In genomic region chr1:47579809-47580208, GRCh38 we compare ENCODE assay signal across 21 cellular contexts.
"Had no signal": no experiment of that assay in that cellular context is flagged by ENCODE, and none has a peak within 500 bp of the region (broad histone marks: within the 10 kb centered on the region; RNA-seq: fewer than 3 reads in every experiment).

No MANE protein-coding gene starts in this region.

- H3K9me3 Mint-ChIP-seq: dendritic cell treated with granulocyte-macrophage colony-stimulating factor and Interleukin-4, amounts not matched to agents 40 ng/mL and 50 ng/mL, for 4 days; effector memory CD8-positive, alpha-beta T cell; mesothelial cell of epicardium; natural killer cell; stimulated activated naive B cell treated with anti-CD40 and anti-IgM and Interleukin-4, amounts not matched to agents 10 μg/mL and 1 μg/mL and 100 μg/mL, for 72 hours; stimulated activated naive CD8-positive, alpha-beta T cell treated with anti-CD3 and anti-CD28 coated beads, Interleukin-15, amount 100 ng/mL, for 72 hours had no signal

- H3K9me3 ChIP-seq: heart left ventricle, psoas muscle, right lobe of liver, testis, tibial nerve, upper lobe of right lung, vagina had no signal

- H3K27me3 ChIP-seq: right lobe of liver, testis, tibial nerve, vagina had no signal

- H3K36me3 Mint-ChIP-seq: mesothelial cell of epicardium; natural killer cell; stimulated activated naive B cell treated with anti-CD40 and anti-IgM and Interleukin-4, amounts not matched to agents 10 μg/mL and 1 μg/mL and 100 μg/mL, for 72 hours had no signal

- DNase-seq: effector memory CD8-positive, alpha-beta T cell; foreskin keratinocyte; heart left ventricle; hypothalamus; mammary epithelial cell; natural killer cell; psoas muscle; retina; stimulated activated CD4-positive, alpha-beta T cell treated with anti-CD3 and anti-CD28 coated beads, Interleukin-15, amount 100 ng/mL, for 24 hours; stimulated activated CD4-positive, alpha-beta T cell treated with anti-CD3 and anti-CD28 coated beads, Interleukin-1b, Interleukin-23, amount 100 ng/mL, for 48 hours; stimulated activated CD4-positive, alpha-beta T cell treated with anti-CD3 and anti-CD28 coated beads, Interleukin-4, amount 100 ng/mL, for 4 hours; stimulated activated naive B cell treated with anti-CD40 and anti-IgM and Interleukin-4, amounts not matched to agents 10 μg/mL and 1 μg/mL and 100 μg/mL, for 72 hours; stimulated activated naive CD8-positive, alpha-beta T cell treated with anti-CD3 and anti-CD28 coated beads, Interleukin-15, amount 100 ng/mL, for 72 hours; testis; upper lobe of right lung had no signal

- H3K27ac ChIP-seq: foreskin keratinocyte, parathyroid adenoma, psoas muscle, right lobe of liver, upper lobe of right lung, vagina had no signal

- H3K27ac Mint-ChIP-seq: dendritic cell treated with granulocyte-macrophage colony-stimulating factor and Interleukin-4, amounts not matched to agents 40 ng/mL and 50 ng/mL, for 4 days; effector memory CD8-positive, alpha-beta T cell; natural killer cell; stimulated activated naive B cell treated with anti-CD40 and anti-IgM and Interleukin-4, amounts not matched to agents 10 μg/mL and 1 μg/mL and 100 μg/mL, for 72 hours; stimulated activated naive CD8-positive, alpha-beta T cell treated with anti-CD3 and anti-CD28 coated beads, Interleukin-15, amount 100 ng/mL, for 72 hours had no signal

- H3K4me3 Mint-ChIP-seq: dendritic cell treated with granulocyte-macrophage colony-stimulating factor and Interleukin-4, amounts not matched to agents 40 ng/mL and 50 ng/mL, for 4 days; effector memory CD8-positive, alpha-beta T cell; mesothelial cell of epicardium; natural killer cell; stimulated activated naive B cell treated with anti-CD40 and anti-IgM and Interleukin-4, amounts not matched to agents 10 μg/mL and 1 μg/mL and 100 μg/mL, for 72 hours; stimulated activated naive CD8-positive, alpha-beta T cell treated with anti-CD3 and anti-CD28 coated beads, Interleukin-15, amount 100 ng/mL, for 72 hours had no signal

- H3K36me3 ChIP-seq: heart left ventricle, right lobe of liver, tibial nerve, upper lobe of right lung, vagina had no signal

- H3K4me1 ChIP-seq: foreskin keratinocyte, parathyroid adenoma, psoas muscle, right lobe of liver, upper lobe of right lung had no signal

- H3K4me3 ChIP-seq: heart left ventricle, psoas muscle, right lobe of liver, testis, tibial nerve, upper lobe of right lung, vagina had no signal
